ENCODE assay signal across 8 cellular contexts in the genomic region with DNA sequence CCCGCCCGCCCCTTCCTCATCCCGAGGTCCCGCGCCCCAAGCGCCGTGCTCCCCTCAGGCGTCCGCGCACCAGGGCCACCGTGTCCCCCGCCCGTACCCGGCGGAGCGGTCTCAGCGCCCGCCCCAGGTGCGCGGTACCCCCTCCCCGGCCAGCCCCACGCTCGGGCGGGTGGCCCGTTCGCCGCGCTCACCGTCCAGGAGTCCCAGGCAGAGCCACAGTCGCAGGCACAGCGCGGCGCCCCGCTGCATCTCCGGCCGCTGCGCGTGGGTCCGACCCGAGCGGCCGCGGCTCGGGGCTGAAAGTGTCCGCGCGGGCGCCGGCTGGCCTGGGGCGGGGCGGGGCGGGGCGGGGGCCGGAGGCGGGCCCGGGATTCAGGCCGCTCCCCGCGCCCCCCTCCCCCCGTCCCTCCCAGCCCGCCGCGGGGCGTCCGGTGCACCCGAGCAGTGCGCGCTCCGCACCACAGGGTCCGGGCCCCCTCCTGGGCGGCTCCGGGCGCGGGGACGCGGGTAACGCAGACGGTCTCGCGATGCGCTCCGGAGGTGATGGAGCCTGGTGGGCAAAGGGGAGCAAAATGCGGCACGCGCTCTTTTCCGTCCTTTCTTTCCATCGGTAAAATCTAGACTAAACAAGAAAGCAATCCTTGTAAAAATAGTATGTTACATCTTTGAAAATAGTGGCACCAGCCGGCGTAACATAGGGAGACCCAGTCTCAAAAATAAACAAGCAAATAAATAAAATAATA. TPM values are rescaled to one million over a fixed set of nuclear protein-coding genes. Genes with fewer than 3 reads are reported as not detected.
A peak's percentile ranks its signal among the peaks of the same experiment; 100 is the strongest.
DNase-seq lines count a peak whose midpoint lies in the region; ATAC-seq and TF ChIP-seq lines count a peak whose summit lies in the region.

A gene (minus strand): TSS at position 304 of the 743 bp plus-strand sequence. CDS start 55 bp downstream, at position 249.

- TF ChIP-seq CTCF in heart right ventricle (IDR thresholded peaks at IDR 0.05) = no peak

- H3K4me3 ChIP-seq in heart right ventricle = peak within 1 kb of the TSS; percentile 12 to 68 (median 54)
- peak within 1 kb of the TSS; percentile 24 for H3K4me3 ChIP-seq in mononuclear cell (ENCODE audit: low read length)

- H3K27me3 ChIP-seq in heart right ventricle (peaks cover 6 to 69% (median 57%) of the 10 kb centered on the region in 7 donors), mononuclear cell (ENCODE audit: insufficient read depth, low read length) (peaks cover 26% of the 10 kb centered on the region)

- DNase-seq in heart right ventricle (no peak), cardiac septum (ENCODE audit: low spot score) (no peak), NCI-H446 (lab: John Stamatoyannopoulos, UW) (no peak)

- H3K4me1 ChIP-seq in heart right ventricle (peaks cover 0 to 47% (median 32%) of the 10 kb centered on the region in 9 donors), mononuclear cell (ENCODE audit: insufficient read depth, low read length) (no peaks in the 10 kb centered on the region)

- peaks cover 77% of the 10 kb centered on the region for H3K27me3 Mint-ChIP-seq in dendritic cell treated with granulocyte-macrophage colony-stimulating factor and Interleukin-4, amounts not matched to agents 40 ng/mL and 50 ng/mL, for 4 days

- intact Hi-C loops in heart right ventricle (cut with DNase I) = no loop called here
- intact Hi-C loops in cardiac septum (cut with DNase I) = no loop called here
- intact Hi-C loops in dendritic cell treated with granulocyte-macrophage colony-stimulating factor and Interleukin-4, amounts not matched to agents 40 ng/mL and 50 ng/mL, for 4 days (cut with micrococcal nuclease) = no loop called here

- ATAC-seq in heart right ventricle (peak in 7 of 8 donors; percentile 12 to 71 (median 40)), GM21381 (IDR thresholded peaks at IDR 0.05; ENCODE audit: unreplicated experiment) (no peak), GM19395 (IDR thresholded peaks at IDR 0.05; ENCODE audit: unreplicated experiment) (no peak), HG03175 (IDR thresholded peaks at IDR 0.05; ENCODE audit: unreplicated experiment) (no peak)

- WGBS in heart right ventricle, 2 donors = 0% methylated on average over 31 to 89 of the region's 89 CpGs

- H3K36me3 ChIP-seq in heart right ventricle = no peaks in the 10 kb centered on the region

- H3K4me1 Mint-ChIP-seq in dendritic cell treated with granulocyte-macrophage colony-stimulating factor and Interleukin-4, amounts not matched to agents 40 ng/mL and 50 ng/mL, for 4 days (ENCODE audit: low read depth) = no peaks in the 10 kb centered on the region

- H3K4me3 Mint-ChIP-seq in dendritic cell treated with granulocyte-macrophage colony-stimulating factor and Interleukin-4, amounts not matched to agents 40 ng/mL and 50 ng/mL, for 4 days = peak within 1 kb of the TSS; percentile 27

- H3K9me3 ChIP-seq in heart right ventricle = no peaks in the 10 kb centered on the region
- H3K9me3 ChIP-seq in mononuclear cell (ENCODE audit: low read depth, low read length) = no peaks in the 10 kb centered on the region

- H3K9me3 Mint-ChIP-seq in dendritic cell treated with granulocyte-macrophage colony-stimulating factor and Interleukin-4, amounts not matched to agents 40 ng/mL and 50 ng/mL, for 4 days = no peaks in the 10 kb centered on the region

- peak within 1 kb of the TSS in 9 of 10 donors; percentile 59 to 79 (median 70) for H3K27ac ChIP-seq in heart right ventricle

- H3K27ac Mint-ChIP-seq in dendritic cell treated with granulocyte-macrophage colony-stimulating factor and Interleukin-4, amounts not matched to agents 40 ng/mL and 50 ng/mL, for 4 days = no peak within 1 kb of the TSS

- no peaks in the 10 kb centered on the region for H3K36me3 Mint-ChIP-seq in dendritic cell treated with granulocyte-macrophage colony-stimulating factor and Interleukin-4, amounts not matched to agents 40 ng/mL and 50 ng/mL, for 4 days (ENCODE audit: low read depth)

RNA-seq across cellular contexts. Expression of the gene that starts here (rescaled TPM):
- 1 to 10 TPM; 3.8 to 9.3 (median 6.3) TPM for total RNA-seq in heart right ventricle
- 10 to 100 TPM in 1 of 2 donors, 1 to 10 TPM in 1; 4.5 to 10.8 TPM for polyA plus RNA-seq in heart right ventricle
- 5.8 TPM for total RNA-seq in cardiac septum
- total RNA-seq in mononuclear cell = 1.3 TPM

Comparison
In these comparisons a context has a peak if more than half of its experiments do, and no peak if none do; other contexts are left out.
1. ATAC-seq: peak in heart right ventricle (7 of 8); none in GM21381 (single experiment), GM19395 (single experiment) and HG03175 (single experiment).